Comparison of ENCODE assay signal across 24 cellular contexts in the genomic region with DNA sequence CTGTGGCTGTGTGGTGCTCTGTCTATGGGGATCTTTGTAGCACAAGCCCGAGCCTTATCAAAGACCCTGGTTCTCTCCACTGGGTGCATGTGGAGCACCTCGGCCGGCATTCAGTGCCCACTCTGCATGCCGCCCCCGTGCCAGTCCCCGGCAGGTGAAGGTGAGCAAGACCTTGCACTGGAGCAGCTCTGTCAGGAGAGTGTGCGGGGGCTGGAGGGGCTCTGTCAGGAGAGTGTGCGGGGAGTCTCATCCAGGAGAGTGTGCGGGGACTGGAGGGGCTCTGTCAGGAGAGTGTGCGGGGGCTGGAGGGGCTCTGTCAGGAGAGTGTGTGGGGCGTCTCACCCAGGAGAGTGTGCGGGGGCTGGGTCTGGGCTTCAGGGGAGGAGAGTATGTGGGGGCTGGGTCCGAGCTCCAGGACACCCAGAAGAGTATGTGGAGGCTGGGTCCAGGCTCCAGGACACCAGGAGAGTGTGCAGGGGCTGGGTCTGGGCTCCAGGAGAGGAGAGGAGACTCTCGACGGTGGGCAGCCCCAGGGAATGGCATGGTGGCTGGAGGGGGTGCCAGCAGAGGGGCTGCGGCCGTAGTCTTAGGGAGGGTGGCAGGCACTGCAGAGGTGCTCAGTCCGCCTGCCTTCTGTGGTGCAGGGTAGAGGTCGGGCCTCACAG. TPM values are rescaled to one million over a fixed set of nuclear protein-coding genes. Genes with fewer than 3 reads are reported as not detected.
DNase-seq lines count a peak whose midpoint lies in the region; ATAC-seq and TF ChIP-seq lines count a peak whose summit lies in the region.
"Had no signal": no experiment of that assay in that cellular context is flagged by ENCODE, and none has a peak within 500 bp of the region (broad histone marks: within the 10 kb centered on the region; RNA-seq: fewer than 3 reads in every experiment).

No MANE protein-coding gene starts in this region.

- peaks cover 43% of the 10 kb centered on the region for H3K79me2 ChIP-seq in PC-3 (ENCODE audit: low read length)

- BruUV-seq in PC-3 (replicated peaks; lab: Mats Ljungman, UMichigan) = no TSS peak

- DNase-seq in natural killer cell treated with Interleukin-12 subunit alpha and Interleukin-12 subunit beta and Interleukin-15 and Interleukin-18, amount 100 ng/mL, for 72 hours (ENCODE audit: low spot score) = no peak
- DNase-seq in natural killer cell (no peak), upper lobe of right lung (no peak), MG63 (no peak), PC-3 (no peak), SW480 (ENCODE audit: low spot score) (no peak)
- DNase-seq in effector memory CD8-positive, alpha-beta T cell = no peak
- no peak for DNase-seq in naive thymus-derived CD8-positive, alpha-beta T cell
- DNase-seq: activated CD4-positive, alpha-beta T cell treated with anti-CD3 and anti-CD28 coated beads for 48 hours; activated T-cell treated with anti-CD3 and anti-CD28 coated beads, Interleukin-2, amount 50 U/mL, for 4 hours; effector CD4-positive, alpha-beta T cell; KBM-7; kidney; NCI-H1417 treated with DMSO at 0.1 percent for 48 hours; NCI-H2081 treated with DMSO at 0.1 percent for 48 hours; NCI-H345; NCI-H748 treated with DMSO at 0.1 percent for 48 hours; T-helper 2 cell had no signal

- intact Hi-C loops in natural killer cell (cut with micrococcal nuclease) (loop anchor here (10.0 kb wide), 1 partner anchor 184 kb away; a partner anchor contains a TSS), upper lobe of right lung (cut with DNase I) (no loop called here), PC-3 (cut with micrococcal nuclease) (no loop called here)

- no peaks in the 10 kb centered on the region for H3K27me3 ChIP-seq in upper lobe of right lung
- no peaks in the 10 kb centered on the region for H3K27me3 ChIP-seq in MG63
- no peaks in the 10 kb centered on the region for H3K27me3 ChIP-seq in PC-3 (ENCODE audit: low read length)
- H3K27me3 ChIP-seq: body of pancreas had no signal

- no peaks in the 10 kb centered on the region for H3F3A ChIP-seq in PC-3 (ENCODE audit: low read length, unreplicated experiment)

- H2AFZ ChIP-seq in PC-3 (ENCODE audit: low read length) = no peak overlapping the region

- POLR2A ChIA-PET in naive thymus-derived CD8-positive, alpha-beta T cell (lab: Charles Lee) = no interaction called here
- POLR2A ChIA-PET in PC-3 (lab: Charles Lee; ENCODE audit: unreplicated experiment) = no interaction called here

- no peak overlapping the region for H3K4me2 ChIP-seq in PC-3 (ENCODE audit: low read length)

- peak overlapping the region; percentile 20 for H3K4me3 Mint-ChIP-seq in natural killer cell treated with Interleukin-12 subunit alpha and Interleukin-12 subunit beta and Interleukin-15 and Interleukin-18, amount 100 ng/mL, for 72 hours
- H3K4me3 Mint-ChIP-seq in natural killer cell = no peak overlapping the region
- peak overlapping the region; percentile 13 to 27 for H3K4me3 Mint-ChIP-seq in effector memory CD8-positive, alpha-beta T cell
- peak overlapping the region in 7 of 10 donors; percentile 4 to 65 (median 52) for H3K4me3 Mint-ChIP-seq in naive thymus-derived CD8-positive, alpha-beta T cell
- H3K4me3 Mint-ChIP-seq: activated T-cell treated with anti-CD3 and anti-CD28 coated beads, Interleukin-2, amount 50 U/mL, for 4 hours; type B pancreatic cell had no signal

- H3K9me2 ChIP-seq in PC-3 (replicated peaks; ENCODE audit: low read length) = no peaks in the 10 kb centered on the region

- peaks cover 38% of the 10 kb centered on the region for H3K4me1 ChIP-seq in upper lobe of right lung
- H3K4me1 ChIP-seq in PC-3 (ENCODE audit: insufficient read depth, low read length) = peaks cover 31% of the 10 kb centered on the region

- H3K9me3 Mint-ChIP-seq in natural killer cell treated with Interleukin-12 subunit alpha and Interleukin-12 subunit beta and Interleukin-15 and Interleukin-18, amount 100 ng/mL, for 72 hours = no peaks in the 10 kb centered on the region
- no peaks in the 10 kb centered on the region for H3K9me3 Mint-ChIP-seq in natural killer cell
- H3K9me3 Mint-ChIP-seq in effector memory CD8-positive, alpha-beta T cell = no peaks in the 10 kb centered on the region
- no peaks in the 10 kb centered on the region for H3K9me3 Mint-ChIP-seq in naive thymus-derived CD8-positive, alpha-beta T cell
- H3K9me3 Mint-ChIP-seq: activated T-cell treated with anti-CD3 and anti-CD28 coated beads, Interleukin-2, amount 50 U/mL, for 4 hours; type B pancreatic cell had no signal

- peaks cover 9% of the 10 kb centered on the region for H3K36me3 Mint-ChIP-seq in natural killer cell treated with Interleukin-12 subunit alpha and Interleukin-12 subunit beta and Interleukin-15 and Interleukin-18, amount 100 ng/mL, for 72 hours
- no peaks in the 10 kb centered on the region for H3K36me3 Mint-ChIP-seq in natural killer cell
- peaks cover 12% of the 10 kb centered on the region for H3K36me3 Mint-ChIP-seq in effector memory CD8-positive, alpha-beta T cell (ENCODE audit: insufficient read depth)
- H3K36me3 Mint-ChIP-seq in naive thymus-derived CD8-positive, alpha-beta T cell = peaks cover 3 to 13% (median 11%) of the 10 kb centered on the region in 3 donors

- H3K27me3 Mint-ChIP-seq in natural killer cell treated with Interleukin-12 subunit alpha and Interleukin-12 subunit beta and Interleukin-15 and Interleukin-18, amount 100 ng/mL, for 72 hours = peaks cover 2 to 9% of the 10 kb centered on the region in 2 donors
- H3K27me3 Mint-ChIP-seq in natural killer cell (ENCODE audit: low read depth in 2 of 2) = no peaks in the 10 kb centered on the region
- H3K27me3 Mint-ChIP-seq in effector memory CD8-positive, alpha-beta T cell = no peaks in the 10 kb centered on the region
- no peaks in the 10 kb centered on the region for H3K27me3 Mint-ChIP-seq in naive thymus-derived CD8-positive, alpha-beta T cell
- H3K27me3 Mint-ChIP-seq: type B pancreatic cell had no signal

- ATAC-seq in natural killer cell treated with Interleukin-12 subunit alpha and Interleukin-12 subunit beta and Interleukin-15 and Interleukin-18, amount 100 ng/mL, for 72 hours = no peak
- ATAC-seq in natural killer cell = no peak
- ATAC-seq in effector memory CD8-positive, alpha-beta T cell (replicated peaks) = no peak
- no peak for ATAC-seq in naive thymus-derived CD8-positive, alpha-beta T cell
- ATAC-seq in upper lobe of right lung = peak; percentile 7
- ATAC-seq in PC-3 = no peak
- ATAC-seq: activated T-cell treated with anti-CD3 and anti-CD28 coated beads, Interleukin-2, amount 50 U/mL, for 4 hours had no signal

- no peak overlapping the region for H3K4me3 ChIP-seq in upper lobe of right lung
- H3K4me3 ChIP-seq in MG63 = no peak overlapping the region
- no peak overlapping the region for H3K4me3 ChIP-seq in PC-3 (ENCODE audit: low read length)
- H3K4me3 ChIP-seq: body of pancreas, SK-N-MC, skin epidermis had no signal

- peaks cover 36 to 55% of the 10 kb centered on the region in 2 donors for H3K4me1 Mint-ChIP-seq in natural killer cell treated with Interleukin-12 subunit alpha and Interleukin-12 subunit beta and Interleukin-15 and Interleukin-18, amount 100 ng/mL, for 72 hours (ENCODE audit: low read depth in 2 of 2)
- H3K4me1 Mint-ChIP-seq in natural killer cell = peaks cover 28 to 43% of the 10 kb centered on the region in 2 donors
- H3K4me1 Mint-ChIP-seq in effector memory CD8-positive, alpha-beta T cell (ENCODE audit: low read depth in 2 of 2) = peaks cover 20 to 31% of the 10 kb centered on the region in 2 donors
- peaks cover 41 to 79% (median 68%) of the 10 kb centered on the region in 4 donors for H3K4me1 Mint-ChIP-seq in naive thymus-derived CD8-positive, alpha-beta T cell

- CTCF ChIA-PET in PC-3 (lab: Charles Lee) = no interaction called here

- H4K20me1 ChIP-seq in PC-3 (ENCODE audit: low read length) = no peaks in the 10 kb centered on the region

- H3K9ac ChIP-seq in PC-3 (ENCODE audit: low read length) = no peak overlapping the region

- H3K27ac Mint-ChIP-seq in natural killer cell treated with Interleukin-12 subunit alpha and Interleukin-12 subunit beta and Interleukin-15 and Interleukin-18, amount 100 ng/mL, for 72 hours = no peak overlapping the region
- no peak overlapping the region for H3K27ac Mint-ChIP-seq in natural killer cell
- H3K27ac Mint-ChIP-seq in effector memory CD8-positive, alpha-beta T cell = peak overlapping the region; percentile 28 to 82
- peak overlapping the region in 6 of 10 donors; percentile 11 to 83 (median 48) for H3K27ac Mint-ChIP-seq in naive thymus-derived CD8-positive, alpha-beta T cell
- H3K27ac Mint-ChIP-seq: type B pancreatic cell had no signal

- no peaks in the 10 kb centered on the region for H3K36me3 ChIP-seq in upper lobe of right lung
- no peaks in the 10 kb centered on the region for H3K36me3 ChIP-seq in MG63
- H3K36me3 ChIP-seq in PC-3 (ENCODE audit: low read depth, low read length) = no peaks in the 10 kb centered on the region

- TF ChIP-seq CTCF in natural killer cell (IDR thresholded peaks at IDR 0.05) = no peak
- TF ChIP-seq CTCF in upper lobe of right lung (IDR thresholded peaks at IDR 0.05) = no peak
- no peak for TF ChIP-seq CTCF in PC-3 (conservative IDR thresholded peaks at IDR 0.05; ENCODE audit: low read depth, low read length)

- H3K27ac ChIP-seq in upper lobe of right lung (no peak overlapping the region), PC-3 (ENCODE audit: low read length) (no peak overlapping the region)
- H3K27ac ChIP-seq: body of pancreas, epithelial cell of prostate, RWPE1, SK-N-MC, skin epidermis had no signal

- no peaks in the 10 kb centered on the region for H3K9me3 ChIP-seq in upper lobe of right lung
- no peaks in the 10 kb centered on the region for H3K9me3 ChIP-seq in MG63
- no peaks in the 10 kb centered on the region for H3K9me3 ChIP-seq in PC-3 (ENCODE audit: low read length)
- H3K9me3 ChIP-seq: body of pancreas had no signal

RNA-seq across cellular contexts. Expression of a gene that starts 40.8 kb away (rescaled TPM):
- 10 to 100 TPM; 14.8 to 18.6 TPM for total RNA-seq in natural killer cell treated with Interleukin-12 subunit alpha and Interleukin-12 subunit beta and Interleukin-15 and Interleukin-18, amount 100 ng/mL, for 72 hours
- total RNA-seq in natural killer cell = 10 to 100 TPM; 12.6 to 38.6 (median 18.6) TPM
- total RNA-seq in naive thymus-derived CD8-positive, alpha-beta T cell = 10 to 100 TPM; 30.4 to 33.7 TPM
- 1 to 10 TPM in 2 of 3 donors, under 1 TPM in 1; 0.51 to 3.9 (median 1.1) TPM for polyA plus RNA-seq in naive thymus-derived CD8-positive, alpha-beta T cell
- 38.3 TPM for total RNA-seq in upper lobe of right lung
- total RNA-seq in MG63 (2014; rRNA removed; shearing (Covaris generic); ENCODE audit: low replicate concordance) = 7.6 and 17.6 TPM in 2 replicates
- total RNA-seq in PC-3 (2014; rRNA removed) = 22.6 and 27.8 TPM in 2 replicates

Comparison
In these comparisons a context has a peak if more than half of its experiments do, and no peak if none do; other contexts are left out.
1. H3K27ac Mint-ChIP-seq: peak in effector memory CD8-positive, alpha-beta T cell (2 of 2) and naive thymus-derived CD8-positive, alpha-beta T cell (6 of 10); none in natural killer cell treated with Interleukin-12 subunit alpha and Interleukin-12 subunit beta and Interleukin-15 and Interleukin-18, amount 100 ng/mL, for 72 hours (0 of 2) and natural killer cell (0 of 2).